Comparison of ENCODE assay signal across 10 cellular contexts in the genomic region with DNA sequence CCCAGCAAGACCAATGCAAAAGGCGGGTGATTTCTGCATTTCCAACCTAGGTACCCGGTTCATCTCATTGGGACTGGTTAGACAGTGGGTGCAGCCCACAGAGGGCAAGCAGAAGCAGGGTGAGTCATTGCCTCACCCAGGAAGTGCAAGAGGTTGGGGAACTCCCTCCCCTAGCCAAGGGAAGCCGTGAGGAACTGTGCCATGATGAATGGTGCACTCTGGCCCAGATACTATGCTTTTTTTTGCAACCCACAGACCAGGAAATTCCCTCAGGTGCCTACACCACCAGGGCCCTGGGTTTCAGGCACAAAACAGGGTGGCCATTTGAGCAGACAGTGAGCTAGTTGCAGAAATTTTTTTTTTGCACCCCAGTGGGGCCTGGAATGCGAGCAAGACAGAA.
A peak's percentile ranks its signal among the peaks of the same experiment; 100 is the strongest.
DNase-seq lines count a peak whose midpoint lies in the region; ATAC-seq, FAIRE-seq and TF ChIP-seq lines count a peak whose summit lies in the region.
"Had no signal": no experiment of that assay in that cellular context is flagged by ENCODE, and none has a peak within 500 bp of the region (broad histone marks: within the 10 kb centered on the region; RNA-seq: fewer than 3 reads in every experiment).

No MANE protein-coding gene starts in this region.

- DNase-seq in CD4-positive, alpha-beta T cell: peak; percentile 4 to 40 (median 22)
- DNase-seq in MV-4-11 (lab: John Stamatoyannopoulos, UW) (peak; percentile 69), bronchial epithelial cell (ENCODE audit: low read depth) (peak; percentile 88), transverse colon (peak; percentile 30), left ventricle myocardium superior (no peak), NOMO-1 treated with DMSO at 0.1 percent for 48 hours (lab: John Stamatoyannopoulos, UW; ENCODE audit: unreplicated experiment) (no peak), middle frontal gyrus (ENCODE audit: extremely low spot score, low spot score) (no peak)

- peaks cover 19% of the 10 kb centered on the region for H3K9me3 Mint-ChIP-seq in CD4-positive, alpha-beta T cell

- H3K4me1 Mint-ChIP-seq in CD4-positive, alpha-beta T cell (ENCODE audit: low read depth): peaks cover 15% of the 10 kb centered on the region

- no peak for TF ChIP-seq POLR2A in transverse colon (IDR thresholded peaks at IDR 0.05)

- H3K27ac Mint-ChIP-seq in CD4-positive, alpha-beta T cell: no peak overlapping the region
- H3K27ac Mint-ChIP-seq: CD8-positive, alpha-beta T cell had no signal

- no peaks in the 10 kb centered on the region for H3K4me1 ChIP-seq in transverse colon

- TF ChIP-seq CTCF in CD4-positive, alpha-beta T cell (IDR thresholded peaks at IDR 0.05): no peak
- TF ChIP-seq CTCF in bronchial epithelial cell (IDR thresholded peaks at IDR 0.05; ENCODE audit: insufficient read depth, low read length, severe bottlenecking) (no peak), transverse colon (IDR thresholded peaks at IDR 0.05) (no peak)

- peak; percentile 64 for ATAC-seq in CD4-positive, alpha-beta T cell (ENCODE audit: poor library complexity)
- ATAC-seq in GM21619 (IDR thresholded peaks at IDR 0.05; ENCODE audit: unreplicated experiment): peak; percentile 67
- ATAC-seq in left ventricle myocardium superior: no peak
- ATAC-seq: CD8-positive, alpha-beta T cell had no signal

- CTCF ChIA-PET in CD4-positive, alpha-beta T cell (lab: Charles Lee): no interaction called here

- in situ Hi-C loops in transverse colon (cut with MboI; ENCODE audit: low pct_ligation_motif_present in 1 of 4, low pct_unique_long_range_greater_than_20kb in 1 of 4, low sequenced_read_pairs in 3 of 4): no loop called here

- no peaks in the 10 kb centered on the region for H3K36me3 Mint-ChIP-seq in CD4-positive, alpha-beta T cell (ENCODE audit: low read depth)
- H3K36me3 Mint-ChIP-seq: CD8-positive, alpha-beta T cell had no signal

- H3K9me3 ChIP-seq in CD4-positive, alpha-beta T cell (ENCODE audit: control insufficient read depth, low read length): no peaks in the 10 kb centered on the region
- no peaks in the 10 kb centered on the region for H3K9me3 ChIP-seq in transverse colon

- H3K27ac ChIP-seq in CD4-positive, alpha-beta T cell (ENCODE audit: low read depth, low read length): no peak overlapping the region
- H3K27ac ChIP-seq in transverse colon: no peak overlapping the region
- H3K27ac ChIP-seq: VCaP had no signal

- H3K36me3 ChIP-seq in bronchial epithelial cell (ENCODE audit: control insufficient read depth, insufficient read depth, low read length): no peaks in the 10 kb centered on the region
- no peaks in the 10 kb centered on the region for H3K36me3 ChIP-seq in transverse colon

- no peaks in the 10 kb centered on the region for H3K27me3 Mint-ChIP-seq in CD4-positive, alpha-beta T cell

- POLR2A ChIA-PET in CD4-positive, alpha-beta T cell (lab: Charles Lee): no interaction called here

- FAIRE-seq in bronchial epithelial cell (lab: Jason Lieb, UNC): no peak

- no peak overlapping the region for H3K4me3 Mint-ChIP-seq in CD4-positive, alpha-beta T cell
- H3K4me3 Mint-ChIP-seq: CD8-positive, alpha-beta T cell had no signal

- TF ChIP-seq EP300 in transverse colon (IDR thresholded peaks at IDR 0.05; ENCODE audit: low read depth): no peak

- H3K4me3 ChIP-seq in bronchial epithelial cell (ENCODE audit: low read depth, low read length): no peak overlapping the region
- no peak overlapping the region for H3K4me3 ChIP-seq in transverse colon

- intact Hi-C loops in CD4-positive, alpha-beta T cell (cut with DNase I, micrococcal nuclease): no loop called here
- intact Hi-C loops in transverse colon (cut with DNase I; ENCODE audit: low total_unique reads): no loop called here
- intact Hi-C loops in left ventricle myocardium superior (cut with micrococcal nuclease): no loop called here

- whole genome bisulfite sequencing in transverse colon (ENCODE audit: low coverage in 1 of 2), 2 donors: 56% methylated on average over 4 of the region's 4 CpGs; no CpG with 5 or more reads in 1 of the 2 donors

- no peaks in the 10 kb centered on the region for H3K27me3 ChIP-seq in CD4-positive, alpha-beta T cell (ENCODE audit: control insufficient read depth, insufficient read depth, low read length)
- H3K27me3 ChIP-seq in bronchial epithelial cell (ENCODE audit: control insufficient read depth, insufficient read depth, low read length) (no peaks in the 10 kb centered on the region), transverse colon (no peaks in the 10 kb centered on the region)

Comparison
In these comparisons a context has a peak if more than half of its experiments do, and no peak if none do; other contexts are left out.
1. DNase-seq: peak in CD4-positive, alpha-beta T cell (10 of 10), MV-4-11 (single experiment), bronchial epithelial cell (single experiment) and transverse colon (single experiment); none in left ventricle myocardium superior (single experiment), NOMO-1 treated with DMSO at 0.1 percent for 48 hours (single experiment) and middle frontal gyrus (single experiment).